Comparison of ENCODE assay signal across 1 cellular context in genomic region chr20:62358728-62359490, GRCh38.
TF ChIP-seq lines count a peak whose summit lies in the region.

No MANE protein-coding gene starts in this region.

TF ChIP-seq in H1, 55 proteins besides CTCF, POLR2A, EP300 and RAD21 (continued from another document):
- no peak for TF ChIP-seq CHD7 (IDR thresholded peaks at IDR 0.05; ENCODE audit: insufficient replicate concordance, low read length)
- TF ChIP-seq CREB1 (IDR thresholded peaks at IDR 0.05): no peak
- TF ChIP-seq SUZ12 (IDR thresholded peaks at IDR 0.05; ENCODE audit: low read length): no peak
- no peak for TF ChIP-seq CHD2 (IDR thresholded peaks at IDR 0.05; ENCODE audit: low read length)
- TF ChIP-seq ATF3 (IDR thresholded peaks at IDR 0.05; ENCODE audit: insufficient read depth, low read depth, low read length): no peak
- TF ChIP-seq TAF1 (IDR thresholded peaks at IDR 0.05; ENCODE audit: low read depth, low read length): no peak
- no peak for TF ChIP-seq KDM4A (IDR thresholded peaks at IDR 0.05; ENCODE audit: low read depth, low read length, severe bottlenecking)
- TF ChIP-seq SP2 (IDR thresholded peaks at IDR 0.05; ENCODE audit: low read length): no peak
- TF ChIP-seq ASH2L (IDR thresholded peaks at IDR 0.05; ENCODE audit: low read length): no peak
- no peak for TF ChIP-seq ZNF274 (IDR thresholded peaks at IDR 0.05; ENCODE audit: borderline replicate concordance, extremely low read depth, low read length)
